ENCODE assay signal across 29 cellular contexts in genomic region chr11:80331694-80332093, GRCh38.
"Had no signal": no experiment of that assay in that cellular context is flagged by ENCODE, and none has a peak within 500 bp of the region (broad histone marks: within the 10 kb centered on the region; RNA-seq: fewer than 3 reads in every experiment).

No MANE protein-coding gene starts in this region.

- H3K27me3 Mint-ChIP-seq: stimulated activated memory B cell treated with anti-CD40 and anti-IgM and Interleukin-4, amounts not matched to agents 10 μg/mL and 1 μg/mL and 100 μg/mL, for 72 hours; stimulated activated naive B cell treated with anti-CD40 and anti-IgM and Interleukin-4, amounts not matched to agents 10 μg/mL and 1 μg/mL and 100 μg/mL, for 72 hours; stimulated activated naive CD8-positive, alpha-beta T cell treated with anti-CD3 and anti-CD28 coated beads, Interleukin-15, amount 100 ng/mL, for 72 hours; stimulated activated naive CD8-positive, alpha-beta T cell treated with anti-CD3 and anti-CD28 coated beads, Interleukin-15, Interleukin-2, amounts not matched to agents 100 ng/mL and 50 ng/mL, for 24 hours had no signal

- H3K27me3 ChIP-seq: stomach, suprapubic skin, testis, thyroid gland, tibial artery, tibial nerve, transverse colon, upper lobe of left lung, upper lobe of right lung, uterus, vagina had no signal

- H3K36me3 Mint-ChIP-seq: stimulated activated effector memory CD8-positive, alpha-beta T cell treated with anti-CD3 and anti-CD28 coated beads, Interleukin-12 subunit alpha, Interleukin-12 subunit beta, amount 100 ng/mL, for 72 hours; stimulated activated memory B cell treated with anti-CD40 and anti-IgM and Interleukin-4, amounts not matched to agents 10 μg/mL and 1 μg/mL and 100 μg/mL, for 72 hours; stimulated activated naive B cell treated with anti-CD40 and anti-IgM and Interleukin-4, amounts not matched to agents 10 μg/mL and 1 μg/mL and 100 μg/mL, for 72 hours; type B pancreatic cell had no signal

- FAIRE-seq: urothelium cell line had no signal

- H3K9me3 ChIP-seq: stomach, suprapubic skin, testis, thoracic aorta, thyroid gland, tibial artery, tibial nerve, transverse colon, upper lobe of left lung, upper lobe of right lung, uterus, vagina had no signal

- H3K27ac Mint-ChIP-seq: stimulated activated effector memory CD8-positive, alpha-beta T cell treated with anti-CD3 and anti-CD28 coated beads, Interleukin-12 subunit alpha, Interleukin-12 subunit beta, amount 100 ng/mL, for 72 hours; stimulated activated memory B cell treated with anti-CD40 and anti-IgM and Interleukin-4, amounts not matched to agents 10 μg/mL and 1 μg/mL and 100 μg/mL, for 72 hours; stimulated activated naive B cell treated with anti-CD40 and anti-IgM and Interleukin-4, amounts not matched to agents 10 μg/mL and 1 μg/mL and 100 μg/mL, for 72 hours; stimulated activated naive CD8-positive, alpha-beta T cell treated with anti-CD3 and anti-CD28 coated beads, Interleukin-15, amount 100 ng/mL, for 72 hours; stimulated activated naive CD8-positive, alpha-beta T cell treated with anti-CD3 and anti-CD28 coated beads, Interleukin-15, Interleukin-2, amounts not matched to agents 100 ng/mL and 50 ng/mL, for 24 hours; type B pancreatic cell had no signal

- ATAC-seq: stimulated activated effector memory CD8-positive, alpha-beta T cell treated with anti-CD3 and anti-CD28 coated beads, Interleukin-12 subunit alpha, Interleukin-12 subunit beta, amount 100 ng/mL, for 72 hours; stimulated activated memory B cell treated with anti-CD40 and anti-IgM and Interleukin-4, amounts not matched to agents 10 μg/mL and 1 μg/mL and 100 μg/mL, for 72 hours; stimulated activated naive B cell treated with anti-CD40 and anti-IgM and Interleukin-4, amounts not matched to agents 10 μg/mL and 1 μg/mL and 100 μg/mL, for 72 hours; stimulated activated naive CD8-positive, alpha-beta T cell treated with anti-CD3 and anti-CD28 coated beads, Interleukin-15, amount 100 ng/mL, for 72 hours; stimulated activated naive CD8-positive, alpha-beta T cell treated with anti-CD3 and anti-CD28 coated beads, Interleukin-15, Interleukin-2, amounts not matched to agents 100 U/mL and 50 U/mL, for 24 hours; upper lobe of right lung had no signal

- H3K4me3 ChIP-seq: stomach, suprapubic skin, testis, thoracic aorta, thyroid gland, tibial artery, tibial nerve, transverse colon, upper lobe of left lung, upper lobe of right lung, uterus, vagina had no signal

- H3K9me3 Mint-ChIP-seq: type B pancreatic cell had no signal

- DNase-seq: stimulated activated CD4-positive, alpha-beta T cell treated with anti-CD3 and anti-CD28 coated beads, Interleukin-2, amount 100 ng/mL, for 48 hours; stimulated activated CD4-positive, alpha-beta T cell treated with anti-CD3 and anti-CD28 coated beads, Interleukin-4, amount 100 ng/mL, for 1 hour; stimulated activated CD4-positive, alpha-beta T cell treated with anti-CD3 and anti-CD28 coated beads, Interleukin-4, amount 100 ng/mL, for 24 hours; stimulated activated CD4-positive, alpha-beta T cell treated with anti-CD3 and anti-CD28 coated beads, Interleukin-4, amount 100 ng/mL, for 4 hours; stimulated activated CD8-positive, alpha-beta memory T cell treated with anti-CD3 and anti-CD28 coated beads, Interleukin-4, amount 100 ng/mL, for 48 hours; stimulated activated naive B cell treated with anti-CD40 and anti-IgM and Interleukin-4, amounts not matched to agents 10 μg/mL and 1 μg/mL and 100 μg/mL, for 72 hours; stimulated activated naive CD4-positive, alpha-beta T cell; stimulated activated naive CD4-positive, alpha-beta T cell treated with Interleukin-2 at 50 U/mL for 16 hours; stimulated activated naive CD8-positive, alpha-beta T cell treated with anti-CD3 and anti-CD28 coated beads, Interleukin-15, amount 100 ng/mL, for 72 hours; stimulated activated naive CD8-positive, alpha-beta T cell treated with anti-CD3 and anti-CD28 coated beads, Interleukin-15, Interleukin-2, amounts not matched to agents 100 U/mL and 50 U/mL, for 24 hours; stomach; substantia nigra; testis; thyroid gland; tibial artery; transverse colon; trophoblast cell; upper lobe of left lung; upper lobe of right lung; uterus had no signal

- H3K36me3 ChIP-seq: stomach, suprapubic skin, thoracic aorta, thyroid gland, tibial artery, tibial nerve, transverse colon, upper lobe of left lung, upper lobe of right lung, uterus, vagina had no signal

- H3K27ac ChIP-seq: stomach, suprapubic skin, testis, thoracic aorta, thyroid gland, tibial artery, tibial nerve, transverse colon, upper lobe of left lung, upper lobe of right lung, uterus, vagina had no signal

- H3K4me3 Mint-ChIP-seq: stimulated activated effector memory CD8-positive, alpha-beta T cell treated with anti-CD3 and anti-CD28 coated beads, Interleukin-12 subunit alpha, Interleukin-12 subunit beta, amount 100 ng/mL, for 72 hours; stimulated activated memory B cell treated with anti-CD40 and anti-IgM and Interleukin-4, amounts not matched to agents 10 μg/mL and 1 μg/mL and 100 μg/mL, for 72 hours; stimulated activated naive B cell treated with anti-CD40 and anti-IgM and Interleukin-4, amounts not matched to agents 10 μg/mL and 1 μg/mL and 100 μg/mL, for 72 hours; stimulated activated naive CD8-positive, alpha-beta T cell treated with anti-CD3 and anti-CD28 coated beads, Interleukin-15, amount 100 ng/mL, for 72 hours; stimulated activated naive CD8-positive, alpha-beta T cell treated with anti-CD3 and anti-CD28 coated beads, Interleukin-15, Interleukin-2, amounts not matched to agents 100 ng/mL and 50 ng/mL, for 24 hours; type B pancreatic cell had no signal

- H3K4me1 ChIP-seq: stomach, suprapubic skin, testis, thyroid gland, tibial artery, tibial nerve, transverse colon, upper lobe of left lung, upper lobe of right lung, uterus, vagina had no signal

- H3K4me1 Mint-ChIP-seq: stimulated activated effector memory CD8-positive, alpha-beta T cell treated with anti-CD3 and anti-CD28 coated beads, Interleukin-12 subunit alpha, Interleukin-12 subunit beta, amount 100 ng/mL, for 72 hours; stimulated activated memory B cell treated with anti-CD40 and anti-IgM and Interleukin-4, amounts not matched to agents 10 μg/mL and 1 μg/mL and 100 μg/mL, for 72 hours; stimulated activated naive B cell treated with anti-CD40 and anti-IgM and Interleukin-4, amounts not matched to agents 10 μg/mL and 1 μg/mL and 100 μg/mL, for 72 hours; stimulated activated naive CD8-positive, alpha-beta T cell treated with anti-CD3 and anti-CD28 coated beads, Interleukin-15, amount 100 ng/mL, for 72 hours had no signal
